Comparison of ENCODE assay signal across 1 cellular context in the genomic region with DNA sequence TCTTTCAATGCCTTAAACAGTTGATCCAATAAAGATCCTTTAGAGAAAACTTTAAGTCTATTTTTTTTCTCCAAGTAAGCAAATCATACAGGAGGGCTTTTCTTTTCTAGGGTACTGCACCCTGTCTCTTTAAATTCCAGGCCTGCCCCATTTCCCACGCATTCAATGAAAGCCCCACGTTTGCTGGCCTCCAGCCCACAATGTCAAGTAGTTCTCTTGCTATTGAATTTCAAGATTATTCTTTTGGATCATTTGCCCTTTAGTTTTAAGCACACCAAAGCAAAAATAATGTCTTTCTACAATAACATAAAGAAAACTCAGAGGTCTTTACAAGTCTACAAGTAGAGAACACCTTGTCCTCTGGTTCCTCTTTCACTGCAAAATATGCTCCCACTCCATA.
TF ChIP-seq lines count a peak whose summit lies in the region.

No MANE protein-coding gene starts in this region.

TF ChIP-seq in GM12878, 131 proteins besides CTCF, POLR2A, EP300 and RAD21 (continued from another document):
- no peak for TF ChIP-seq IKZF1 (conservative IDR thresholded peaks at IDR 0.05)
- no peak for TF ChIP-seq CHD1 (IDR thresholded peaks at IDR 0.05; ENCODE audit: low read depth, low read length)
- no peak for TF ChIP-seq CBX3 (IDR thresholded peaks at IDR 0.05; ENCODE audit: borderline replicate concordance, low read depth)
- TF ChIP-seq, protein P1, sequence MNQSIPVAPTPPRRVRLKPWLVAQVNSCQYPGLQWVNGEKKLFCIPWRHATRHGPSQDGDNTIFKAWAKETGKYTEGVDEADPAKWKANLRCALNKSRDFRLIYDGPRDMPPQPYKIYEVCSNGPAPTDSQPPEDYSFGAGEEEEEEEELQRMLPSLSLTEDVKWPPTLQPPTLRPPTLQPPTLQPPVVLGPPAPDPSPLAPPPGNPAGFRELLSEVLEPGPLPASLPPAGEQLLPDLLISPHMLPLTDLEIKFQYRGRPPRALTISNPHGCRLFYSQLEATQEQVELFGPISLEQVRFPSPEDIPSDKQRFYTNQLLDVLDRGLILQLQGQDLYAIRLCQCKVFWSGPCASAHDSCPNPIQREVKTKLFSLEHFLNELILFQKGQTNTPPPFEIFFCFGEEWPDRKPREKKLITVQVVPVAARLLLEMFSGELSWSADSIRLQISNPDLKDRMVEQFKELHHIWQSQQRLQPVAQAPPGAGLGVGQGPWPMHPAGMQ (IDR thresholded peaks at IDR 0.05; ENCODE audit: borderline replicate concordance) = no peak
- TF ChIP-seq LARP7 (IDR thresholded peaks at IDR 0.05) = no peak
- no peak for TF ChIP-seq RELA (IDR thresholded peaks at IDR 0.05; ENCODE audit: borderline replicate concordance, partially characterized antibody)
- TF ChIP-seq SRF (IDR thresholded peaks at IDR 0.05; ENCODE audit: low read depth in 2 of 2, low read length in 2 of 2) = no peak
- no peak for TF ChIP-seq MTA3 (IDR thresholded peaks at IDR 0.05; ENCODE audit: borderline replicate concordance, low read length)
- TF ChIP-seq ZNF622 (IDR thresholded peaks at IDR 0.05) = no peak
- TF ChIP-seq GABPA (IDR thresholded peaks at IDR 0.05; ENCODE audit: low read depth) = no peak
- TF ChIP-seq GATAD2B (conservative IDR thresholded peaks at IDR 0.05; ENCODE audit: low read depth) = no peak
- TF ChIP-seq, protein P2, sequence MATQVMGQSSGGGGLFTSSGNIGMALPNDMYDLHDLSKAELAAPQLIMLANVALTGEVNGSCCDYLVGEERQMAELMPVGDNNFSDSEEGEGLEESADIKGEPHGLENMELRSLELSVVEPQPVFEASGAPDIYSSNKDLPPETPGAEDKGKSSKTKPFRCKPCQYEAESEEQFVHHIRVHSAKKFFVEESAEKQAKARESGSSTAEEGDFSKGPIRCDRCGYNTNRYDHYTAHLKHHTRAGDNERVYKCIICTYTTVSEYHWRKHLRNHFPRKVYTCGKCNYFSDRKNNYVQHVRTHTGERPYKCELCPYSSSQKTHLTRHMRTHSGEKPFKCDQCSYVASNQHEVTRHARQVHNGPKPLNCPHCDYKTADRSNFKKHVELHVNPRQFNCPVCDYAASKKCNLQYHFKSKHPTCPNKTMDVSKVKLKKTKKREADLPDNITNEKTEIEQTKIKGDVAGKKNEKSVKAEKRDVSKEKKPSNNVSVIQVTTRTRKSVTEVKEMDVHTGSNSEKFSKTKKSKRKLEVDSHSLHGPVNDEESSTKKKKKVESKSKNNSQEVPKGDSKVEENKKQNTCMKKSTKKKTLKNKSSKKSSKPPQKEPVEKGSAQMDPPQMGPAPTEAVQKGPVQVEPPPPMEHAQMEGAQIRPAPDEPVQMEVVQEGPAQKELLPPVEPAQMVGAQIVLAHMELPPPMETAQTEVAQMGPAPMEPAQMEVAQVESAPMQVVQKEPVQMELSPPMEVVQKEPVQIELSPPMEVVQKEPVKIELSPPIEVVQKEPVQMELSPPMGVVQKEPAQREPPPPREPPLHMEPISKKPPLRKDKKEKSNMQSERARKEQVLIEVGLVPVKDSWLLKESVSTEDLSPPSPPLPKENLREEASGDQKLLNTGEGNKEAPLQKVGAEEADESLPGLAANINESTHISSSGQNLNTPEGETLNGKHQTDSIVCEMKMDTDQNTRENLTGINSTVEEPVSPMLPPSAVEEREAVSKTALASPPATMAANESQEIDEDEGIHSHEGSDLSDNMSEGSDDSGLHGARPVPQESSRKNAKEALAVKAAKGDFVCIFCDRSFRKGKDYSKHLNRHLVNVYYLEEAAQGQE (IDR thresholded peaks at IDR 0.05; ENCODE audit: low read depth, low read length) = no peak
- TF ChIP-seq, protein P3, sequence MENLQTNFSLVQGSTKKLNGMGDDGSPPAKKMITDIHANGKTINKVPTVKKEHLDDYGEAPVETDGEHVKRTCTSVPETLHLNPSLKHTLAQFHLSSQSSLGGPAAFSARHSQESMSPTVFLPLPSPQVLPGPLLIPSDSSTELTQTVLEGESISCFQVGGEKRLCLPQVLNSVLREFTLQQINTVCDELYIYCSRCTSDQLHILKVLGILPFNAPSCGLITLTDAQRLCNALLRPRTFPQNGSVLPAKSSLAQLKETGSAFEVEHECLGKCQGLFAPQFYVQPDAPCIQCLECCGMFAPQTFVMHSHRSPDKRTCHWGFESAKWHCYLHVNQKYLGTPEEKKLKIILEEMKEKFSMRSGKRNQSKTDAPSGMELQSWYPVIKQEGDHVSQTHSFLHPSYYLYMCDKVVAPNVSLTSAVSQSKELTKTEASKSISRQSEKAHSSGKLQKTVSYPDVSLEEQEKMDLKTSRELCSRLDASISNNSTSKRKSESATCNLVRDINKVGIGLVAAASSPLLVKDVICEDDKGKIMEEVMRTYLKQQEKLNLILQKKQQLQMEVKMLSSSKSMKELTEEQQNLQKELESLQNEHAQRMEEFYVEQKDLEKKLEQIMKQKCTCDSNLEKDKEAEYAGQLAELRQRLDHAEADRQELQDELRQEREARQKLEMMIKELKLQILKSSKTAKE (IDR thresholded peaks at IDR 0.05; ENCODE audit: low read depth, poor library complexity, severe bottlenecking) = no peak
- TF ChIP-seq, protein P4, sequence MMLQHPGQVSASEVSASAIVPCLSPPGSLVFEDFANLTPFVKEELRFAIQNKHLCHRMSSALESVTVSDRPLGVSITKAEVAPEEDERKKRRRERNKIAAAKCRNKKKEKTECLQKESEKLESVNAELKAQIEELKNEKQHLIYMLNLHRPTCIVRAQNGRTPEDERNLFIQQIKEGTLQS (IDR thresholded peaks at IDR 0.05; ENCODE audit: borderline replicate concordance, extremely low read depth, low read depth, low read length) = no peak
- TF ChIP-seq, protein P5, sequence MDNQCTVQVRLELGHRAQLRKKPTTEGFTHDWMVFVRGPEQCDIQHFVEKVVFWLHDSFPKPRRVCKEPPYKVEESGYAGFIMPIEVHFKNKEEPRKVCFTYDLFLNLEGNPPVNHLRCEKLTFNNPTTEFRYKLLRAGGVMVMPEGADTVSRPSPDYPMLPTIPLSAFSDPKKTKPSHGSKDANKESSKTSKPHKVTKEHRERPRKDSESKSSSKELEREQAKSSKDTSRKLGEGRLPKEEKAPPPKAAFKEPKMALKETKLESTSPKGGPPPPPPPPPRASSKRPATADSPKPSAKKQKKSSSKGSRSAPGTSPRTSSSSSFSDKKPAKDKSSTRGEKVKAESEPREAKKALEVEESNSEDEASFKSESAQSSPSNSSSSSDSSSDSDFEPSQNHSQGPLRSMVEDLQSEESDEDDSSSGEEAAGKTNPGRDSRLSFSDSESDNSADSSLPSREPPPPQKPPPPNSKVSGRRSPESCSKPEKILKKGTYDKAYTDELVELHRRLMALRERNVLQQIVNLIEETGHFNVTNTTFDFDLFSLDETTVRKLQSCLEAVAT (IDR thresholded peaks at IDR 0.05) = no peak
- TF ChIP-seq JUND (IDR thresholded peaks at IDR 0.05; ENCODE audit: low read depth, low read length) = no peak
